Comparison of ENCODE assay signal across 28 cellular contexts in the genomic region with DNA sequence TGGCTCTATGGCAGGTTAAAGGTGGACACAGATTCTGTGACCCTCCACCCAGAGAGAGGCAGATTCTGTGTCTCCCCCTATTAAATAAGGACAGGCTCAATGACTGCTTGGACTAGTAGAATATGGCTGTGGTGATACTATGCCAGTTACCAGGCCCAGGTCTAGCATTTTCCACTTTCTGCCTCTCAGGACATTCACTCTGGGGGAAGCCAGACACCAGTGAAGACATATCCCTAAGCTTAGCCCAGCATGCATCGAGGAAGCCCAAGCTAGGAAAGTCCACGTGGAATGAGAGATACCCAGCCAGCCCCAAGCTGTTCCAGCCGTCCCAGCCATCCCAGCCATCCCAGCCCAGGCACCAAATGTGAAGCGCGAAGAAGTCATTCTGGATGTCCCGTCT. TPM values are rescaled to one million over a fixed set of nuclear protein-coding genes. Genes with fewer than 3 reads are reported as not detected.
"Had no signal": no experiment of that assay in that cellular context is flagged by ENCODE, and none has a peak within 500 bp of the region (broad histone marks: within the 10 kb centered on the region; RNA-seq: fewer than 3 reads in every experiment).

No MANE protein-coding gene starts in this region.

- H3K9me3 ChIP-seq: adrenal gland, esophagus squamous epithelium had no signal

- ATAC-seq: activated CD4-positive, CD25-positive, alpha-beta regulatory T cell treated with anti-CD3 and anti-CD28 coated beads, Interleukin-2, amount 50 U/mL, for 24 hours; activated CD8-positive, alpha-beta T cell treated with anti-CD3 and anti-CD28 coated beads for 36 hours; activated naive CD8-positive, alpha-beta T cell treated with anti-CD3 and anti-CD28 coated beads, Interleukin-2, amount 50 U/mL, for 24 hours; activated T-cell treated with anti-CD3 and anti-CD28 coated beads, Interleukin-2, amount 50 U/mL, for 4 hours; activated T-helper 17 cell treated with anti-CD3 and anti-CD28 coated beads, Interleukin-2, amount 50 U/mL, for 72 hours; effector memory CD8-positive, alpha-beta T cell; T-helper 17 cell had no signal

- H3K27me3 ChIP-seq: adrenal gland, brain microvascular endothelial cell, esophagus squamous epithelium had no signal

- H3K36me3 ChIP-seq: adrenal gland, brain microvascular endothelial cell, esophagus squamous epithelium, WERI-Rb-1 had no signal

- H3K27ac ChIP-seq: adrenal gland, brain microvascular endothelial cell, esophagus squamous epithelium, WERI-Rb-1 had no signal

- DNase-seq: activated B cell treated with CpG ODN at 0.5 μM for 24 hours; activated CD4-positive, alpha-beta T cell treated with anti-CD3 and anti-CD28 coated beads for 48 hours; activated CD4-positive, alpha-beta T cell treated with anti-CD3 and anti-CD28 coated beads, Interleukin-2, amount 50 U/mL, for 1 hour; activated CD4-positive, alpha-beta T cell treated with anti-CD3 and anti-CD28 coated beads, Interleukin-2, amount 50 U/mL, for 48 hours; activated CD8-positive, alpha-beta memory T cell treated with anti-CD3 and anti-CD28 coated beads for 24 hours; activated CD8-positive, alpha-beta T cell treated with anti-CD3 and anti-CD28 coated beads for 36 hours; activated effector memory CD4-positive, alpha-beta T cell treated with Interleukin-2 at 50 U/mL for 16 hours; activated naive CD4-positive, alpha-beta T cell treated with anti-CD3 and anti-CD28 coated beads for 36 hours; activated naive CD8-positive, alpha-beta T cell treated with anti-CD3 and anti-CD28 coated beads for 36 hours; activated naive CD8-positive, alpha-beta T cell treated with anti-CD3 and anti-CD28 coated beads, Interleukin-2, amount 50 U/mL, for 24 hours; activated T-cell treated with anti-CD3 and anti-CD28 coated beads, Interleukin-2, amount 50 U/mL, for 4 hours; adrenal gland; amygdala; brain microvascular endothelial cell; cortex of kidney; dermis blood vessel endothelial cell; effector CD4-positive, alpha-beta T cell; effector memory CD8-positive, alpha-beta T cell; erythroblast; esophagus squamous epithelium; T-helper 1 cell; T-helper 17 cell; T1000; WERI-Rb-1 had no signal

- H3K4me3 ChIP-seq: adrenal gland, esophagus squamous epithelium had no signal

- H3K4me1 ChIP-seq: adrenal gland had no signal

RNA-seq across cellular contexts. Expression of gene ST6GAL2, which starts 40.3 kb away (rescaled TPM):
- total RNA-seq: activated B cell treated with CpG ODN at 0.5 μM for 24 hours; activated CD8-positive, alpha-beta T cell treated with anti-CD3 and anti-CD28 coated beads for 36 hours; activated naive CD4-positive, alpha-beta T cell treated with anti-CD3 and anti-CD28 coated beads for 36 hours; activated naive CD8-positive, alpha-beta T cell treated with anti-CD3 and anti-CD28 coated beads for 36 hours; activated T-cell treated with anti-CD3 and anti-CD28 coated beads, Interleukin-2, amount 50 U/mL, for 4 hours; activated T-helper 17 cell treated with anti-CD3 and anti-CD28 coated beads, Interleukin-2, amount 50 U/mL, for 72 hours; bronchial epithelial cell; dermis blood vessel endothelial cell; fibroblast of lung had no signal
- polyA plus RNA-seq: fibroblast of lung had no signal
